ENCODE assay signal across 22 cellular contexts in the genomic region with DNA sequence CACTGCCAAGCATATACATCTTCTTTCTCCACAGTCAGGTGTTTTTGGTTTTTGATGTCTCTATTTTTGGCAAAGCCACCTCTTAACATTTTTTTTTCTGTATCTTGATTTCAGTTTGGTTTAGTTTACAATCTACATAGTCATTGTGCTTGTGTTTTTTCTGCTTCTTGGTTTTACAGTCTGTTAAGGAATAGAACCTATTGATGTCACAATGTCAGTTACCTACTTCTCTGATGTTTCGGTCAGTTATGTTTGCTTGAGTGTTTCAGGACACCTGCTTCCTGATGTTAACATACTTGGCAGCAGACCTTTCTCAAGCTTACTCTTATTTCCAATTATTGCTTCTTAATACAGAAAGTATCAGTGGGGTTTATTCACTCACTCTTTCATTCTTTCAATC.
DNase-seq lines count a peak whose midpoint lies in the region; ATAC-seq and TF ChIP-seq lines count a peak whose summit lies in the region.
"Had no signal": no experiment of that assay in that cellular context is flagged by ENCODE, and none has a peak within 500 bp of the region (broad histone marks: within the 10 kb centered on the region; RNA-seq: fewer than 3 reads in every experiment).

No MANE protein-coding gene starts in this region.

- peak; percentile 56 for ATAC-seq in GM18858 (IDR thresholded peaks at IDR 0.05; ENCODE audit: unreplicated experiment)
- ATAC-seq in GM21447 (IDR thresholded peaks at IDR 0.05; ENCODE audit: unreplicated experiment), result peak; percentile 54
- ATAC-seq in HG03025 (IDR thresholded peaks at IDR 0.05; ENCODE audit: low FRiP score, unreplicated experiment), result peak; percentile 91
- no peak for ATAC-seq in CD4-positive, alpha-beta T cell (ENCODE audit: poor library complexity)
- ATAC-seq in stimulated activated naive B cell treated with anti-CD40 and anti-IgM and Interleukin-4, amounts not matched to agents 10 μg/mL and 1 μg/mL and 100 μg/mL, for 72 hours (replicated peaks), result no peak
- ATAC-seq: activated naive CD8-positive, alpha-beta T cell treated with anti-CD3 and anti-CD28 coated beads, Interleukin-2, amount 50 U/mL, for 24 hours; activated T-cell treated with anti-CD3 and anti-CD28 coated beads, Interleukin-2, amount 50 U/mL, for 72 hours had no signal

- POLR2A ChIA-PET in CD4-positive, alpha-beta T cell (lab: Charles Lee), result no interaction called here

- no peaks in the 10 kb centered on the region for H3K27me3 Mint-ChIP-seq in CD4-positive, alpha-beta T cell
- H3K27me3 Mint-ChIP-seq in stimulated activated naive B cell treated with anti-CD40 and anti-IgM and Interleukin-4, amounts not matched to agents 10 μg/mL and 1 μg/mL and 100 μg/mL, for 72 hours, result no peaks in the 10 kb centered on the region
- H3K27me3 Mint-ChIP-seq: activated CD4-positive, alpha-beta memory T cell treated with anti-CD3 and anti-CD28 coated beads for 36 hours; activated naive CD8-positive, alpha-beta T cell treated with anti-CD3 and anti-CD28 coated beads, Interleukin-2, amount 50 U/mL, for 24 hours had no signal

- H3K27ac ChIP-seq in CD4-positive, alpha-beta T cell (ENCODE audit: low read depth, low read length), result no peak overlapping the region
- H3K27ac ChIP-seq: cardiac muscle cell, neutrophil, Peyer's patch, testis had no signal

- H3K4me3 Mint-ChIP-seq in CD4-positive, alpha-beta T cell, result no peak overlapping the region
- H3K4me3 Mint-ChIP-seq in stimulated activated naive B cell treated with anti-CD40 and anti-IgM and Interleukin-4, amounts not matched to agents 10 μg/mL and 1 μg/mL and 100 μg/mL, for 72 hours, result no peak overlapping the region
- H3K4me3 Mint-ChIP-seq: activated CD4-positive, alpha-beta memory T cell treated with anti-CD3 and anti-CD28 coated beads for 36 hours; activated naive CD8-positive, alpha-beta T cell treated with anti-CD3 and anti-CD28 coated beads, Interleukin-2, amount 50 U/mL, for 24 hours; activated T-cell treated with anti-CD3 and anti-CD28 coated beads, Interleukin-2, amount 50 U/mL, for 72 hours had no signal

- no peaks in the 10 kb centered on the region for H3K9me3 ChIP-seq in CD4-positive, alpha-beta T cell (ENCODE audit: control insufficient read depth, low read length)
- H3K9me3 ChIP-seq: MG63, neutrophil, Peyer's patch, testis had no signal

- no peaks in the 10 kb centered on the region for H3K9me3 Mint-ChIP-seq in CD4-positive, alpha-beta T cell
- H3K9me3 Mint-ChIP-seq in stimulated activated naive B cell treated with anti-CD40 and anti-IgM and Interleukin-4, amounts not matched to agents 10 μg/mL and 1 μg/mL and 100 μg/mL, for 72 hours, result peaks cover 0 to 5% of the 10 kb centered on the region in 2 donors
- H3K9me3 Mint-ChIP-seq: activated CD4-positive, alpha-beta memory T cell treated with anti-CD3 and anti-CD28 coated beads for 36 hours had no signal

- no peaks in the 10 kb centered on the region for H3K27me3 ChIP-seq in CD4-positive, alpha-beta T cell (ENCODE audit: control insufficient read depth, insufficient read depth, low read length)
- H3K27me3 ChIP-seq: cardiac muscle cell, MG63, neutrophil, Peyer's patch, testis had no signal

- no peaks in the 10 kb centered on the region for H3K36me3 Mint-ChIP-seq in CD4-positive, alpha-beta T cell (ENCODE audit: low read depth)
- H3K36me3 Mint-ChIP-seq in stimulated activated naive B cell treated with anti-CD40 and anti-IgM and Interleukin-4, amounts not matched to agents 10 μg/mL and 1 μg/mL and 100 μg/mL, for 72 hours, result no peaks in the 10 kb centered on the region
- H3K36me3 Mint-ChIP-seq: activated CD4-positive, alpha-beta memory T cell treated with anti-CD3 and anti-CD28 coated beads for 36 hours had no signal

- no peak for TF ChIP-seq CTCF in CD4-positive, alpha-beta T cell (IDR thresholded peaks at IDR 0.05)

- CTCF ChIA-PET in CD4-positive, alpha-beta T cell (lab: Charles Lee), result no interaction called here

- no peaks in the 10 kb centered on the region for H3K4me1 Mint-ChIP-seq in CD4-positive, alpha-beta T cell (ENCODE audit: low read depth)
- no peaks in the 10 kb centered on the region for H3K4me1 Mint-ChIP-seq in stimulated activated naive B cell treated with anti-CD40 and anti-IgM and Interleukin-4, amounts not matched to agents 10 μg/mL and 1 μg/mL and 100 μg/mL, for 72 hours
- H3K4me1 Mint-ChIP-seq: activated naive CD8-positive, alpha-beta T cell treated with anti-CD3 and anti-CD28 coated beads, Interleukin-2, amount 50 U/mL, for 24 hours had no signal

- intact Hi-C loops in CD4-positive, alpha-beta T cell (cut with DNase I, micrococcal nuclease), result no loop called here

- no peak overlapping the region for H3K27ac Mint-ChIP-seq in CD4-positive, alpha-beta T cell
- no peak overlapping the region for H3K27ac Mint-ChIP-seq in stimulated activated naive B cell treated with anti-CD40 and anti-IgM and Interleukin-4, amounts not matched to agents 10 μg/mL and 1 μg/mL and 100 μg/mL, for 72 hours
- H3K27ac Mint-ChIP-seq: activated CD4-positive, alpha-beta memory T cell treated with anti-CD3 and anti-CD28 coated beads for 36 hours; activated naive CD8-positive, alpha-beta T cell treated with anti-CD3 and anti-CD28 coated beads, Interleukin-2, amount 50 U/mL, for 24 hours; activated T-cell treated with anti-CD3 and anti-CD28 coated beads, Interleukin-2, amount 50 U/mL, for 72 hours had no signal

- DNase-seq in NAMALWA (ENCODE audit: low spot score) (peak; percentile 11), HPDE6-E6E7 (ENCODE audit: extremely low spot score) (no peak), NCI-H526 (lab: John Stamatoyannopoulos, UW) (no peak)
- no peak for DNase-seq in CD4-positive, alpha-beta T cell
- no peak for DNase-seq in stimulated activated naive B cell treated with anti-CD40 and anti-IgM and Interleukin-4, amounts not matched to agents 10 μg/mL and 1 μg/mL and 100 μg/mL, for 72 hours
- DNase-seq: activated CD4-positive, alpha-beta memory T cell treated with anti-CD3 and anti-CD28 coated beads for 36 hours; activated naive CD8-positive, alpha-beta T cell treated with anti-CD3 and anti-CD28 coated beads, Interleukin-2, amount 50 U/mL, for 24 hours; activated T-cell treated with anti-CD3 and anti-CD28 coated beads, Interleukin-2, amount 50 U/mL, for 72 hours; Calu3; effector memory CD4-positive, alpha-beta T cell; GOT3; MG63; NCI-H2081 treated with DMSO at 0.1 percent for 48 hours; Peyer's patch; stimulated activated CD4-positive, alpha-beta T cell treated with anti-CD3 and anti-CD28 coated beads, Interleukin-2, amount 100 ng/mL, for 48 hours; stimulated activated CD8-positive, alpha-beta memory T cell treated with anti-CD3 and anti-CD28 coated beads, Interleukin-4, amount 100 ng/mL, for 48 hours; testis had no signal

Comparison
In these comparisons a context has a peak if more than half of its experiments do, and no peak if none do; other contexts are left out.
1. ATAC-seq: peak in GM18858 (single experiment), GM21447 (single experiment) and HG03025 (single experiment); none in CD4-positive, alpha-beta T cell (single experiment) and stimulated activated naive B cell treated with anti-CD40 and anti-IgM and Interleukin-4, amounts not matched to agents 10 μg/mL and 1 μg/mL and 100 μg/mL, for 72 hours (0 of 2).